Comparison of ENCODE assay signal across 9 cellular contexts in the genomic region with DNA sequence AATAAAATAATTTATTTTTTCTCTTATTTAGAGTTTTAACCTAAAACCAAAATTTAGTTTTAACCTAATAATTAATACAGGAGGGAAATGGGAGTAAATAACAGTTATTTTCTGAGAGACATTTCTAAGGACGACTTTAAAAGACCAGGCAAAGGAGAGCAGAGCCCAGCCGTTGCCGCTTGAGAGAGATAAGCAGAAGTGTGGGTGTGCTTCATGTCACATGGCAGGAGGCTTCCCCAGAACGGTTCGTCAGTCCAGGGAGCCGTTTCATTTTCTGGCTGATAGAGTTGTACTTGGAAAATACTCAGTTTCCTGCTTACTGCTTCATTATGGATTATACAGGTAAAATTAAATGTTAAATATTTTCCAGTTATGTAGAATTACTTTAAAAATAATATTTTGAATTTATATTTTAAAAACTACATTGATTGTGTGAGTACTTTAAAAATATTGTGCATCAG.
DNase-seq lines count a peak whose midpoint lies in the region; ATAC-seq and TF ChIP-seq lines count a peak whose summit lies in the region.
"Had no signal": no experiment of that assay in that cellular context is flagged by ENCODE, and none has a peak within 500 bp of the region (broad histone marks: within the 10 kb centered on the region; RNA-seq: fewer than 3 reads in every experiment).

No MANE protein-coding gene starts in this region.

- no peaks in the 10 kb centered on the region for H3K27me3 ChIP-seq in right atrium auricular region

- peak; percentile 36 for ATAC-seq in GM21381 (IDR thresholded peaks at IDR 0.05; ENCODE audit: unreplicated experiment)

- no peak overlapping the region for H3K4me3 ChIP-seq in right atrium auricular region

- DNase-seq in ELF-1 (ENCODE audit: low read depth, low spot score) (peak; percentile 13), Kasumi-1 (lab: John Stamatoyannopoulos, UW) (peak; percentile 87 to 91), right atrium auricular region (ENCODE audit: low spot score) (peak; percentile 72), T-helper 1 cell (no peak), mesenteric fat pad (ENCODE audit: low spot score) (no peak)
- DNase-seq in activated CD4-positive, alpha-beta T cell treated with anti-CD3 and anti-CD28 coated beads, Interleukin-2, amount 50 U/mL, for 4 hours: peak; percentile 9 to 21
- DNase-seq in stimulated activated CD8-positive, alpha-beta memory T cell treated with anti-CD3 and anti-CD28 coated beads, Interleukin-4, amount 100 ng/mL, for 24 hours (ENCODE audit: low read depth): peak; percentile 1

- no peaks in the 10 kb centered on the region for H3K36me3 ChIP-seq in right atrium auricular region

- TF ChIP-seq CTCF in right atrium auricular region (IDR thresholded peaks at IDR 0.05): no peak

- no peaks in the 10 kb centered on the region for H3K9me3 ChIP-seq in right atrium auricular region

- H3K4me1 ChIP-seq in right atrium auricular region: peaks cover 0 to 49% of the 10 kb centered on the region in 2 donors

- H3K27ac ChIP-seq in right atrium auricular region: peak overlapping the region; percentile 35 to 67
- H3K27ac ChIP-seq: epithelial cell of prostate had no signal

Comparison
In these comparisons a context has a peak if more than half of its experiments do, and no peak if none do; other contexts are left out.
1. DNase-seq: peak in ELF-1 (single experiment), Kasumi-1 (2 of 2), activated CD4-positive, alpha-beta T cell treated with anti-CD3 and anti-CD28 coated beads, Interleukin-2, amount 50 U/mL, for 4 hours (2 of 2), right atrium auricular region (single experiment) and stimulated activated CD8-positive, alpha-beta memory T cell treated with anti-CD3 and anti-CD28 coated beads, Interleukin-4, amount 100 ng/mL, for 24 hours (single experiment); none in T-helper 1 cell (0 of 5) and mesenteric fat pad (single experiment).